In genomic region chr9:126613656-126614055, GRCh38 we compare ENCODE assay signal across 10 cellular contexts. TPM values are rescaled to one million over a fixed set of nuclear protein-coding genes. Genes with fewer than 3 reads are reported as not detected.
A peak's percentile ranks its signal among the peaks of the same experiment; 100 is the strongest.
DNase-seq lines count a peak whose midpoint lies in the region; ATAC-seq and TF ChIP-seq lines count a peak whose summit lies in the region.
"Had no signal": no experiment of that assay in that cellular context is flagged by ENCODE, and none has a peak within 500 bp of the region (broad histone marks: within the 10 kb centered on the region; RNA-seq: fewer than 3 reads in every experiment).

TSS of gene LMX1B (plus strand) at chr9:126613928. CDS start at chr9:126614450, 522 bp downstream.

- H3F3A ChIP-seq in smooth muscle cell (ENCODE audit: low read depth) = no peaks in the 10 kb centered on the region

- 3% methylated on average over 9 of the region's 59 CpGs for WGBS in smooth muscle cell (ENCODE audit: low lambda C conversion rate)

- H3K4me1 ChIP-seq in SJCRH30 (peaks cover 3% of the 10 kb centered on the region; the same call in 1 of the 2 replicates), smooth muscle cell (ENCODE audit: low read depth) (peaks cover 18% of the 10 kb centered on the region)
- H3K4me1 ChIP-seq: SJSA1 had no signal

- H3K4me3 ChIP-seq in SJCRH30 (peak within 1 kb of the TSS; percentile 87), foreskin fibroblast (ENCODE audit: low read depth in 1 of 2, low read length in 2 of 2) (no peak within 1 kb of the TSS), smooth muscle cell (no peak within 1 kb of the TSS)
- H3K4me3 ChIP-seq: SJSA1 had no signal

- no peaks in the 10 kb centered on the region for H3K36me3 ChIP-seq in SJCRH30
- no peaks in the 10 kb centered on the region for H3K36me3 ChIP-seq in smooth muscle cell (ENCODE audit: low read depth)
- H3K36me3 ChIP-seq: SJSA1 had no signal

- no peak within 1 kb of the TSS for H2AFZ ChIP-seq in smooth muscle cell (ENCODE audit: low read depth)

- TF ChIP-seq CTCF in foreskin fibroblast (IDR thresholded peaks at IDR 0.05; ENCODE audit: low read depth, low read length) (no peak), smooth muscle cell (IDR thresholded peaks at IDR 0.05; ENCODE audit: borderline replicate concordance, insufficient read depth, poor library complexity, severe bottlenecking) (no peak)

- DNase-seq in NCI-H1694 treated with DMSO at 0.1 percent for 48 hours (lab: John Stamatoyannopoulos, UW) = peak; percentile 10
- DNase-seq in NCI-H1694 (lab: John Stamatoyannopoulos, UW) = no peak
- DNase-seq in SJCRH30 = peak; percentile 87 to 88
- peak; percentile 52 to 80 for DNase-seq in foreskin fibroblast
- DNase-seq in smooth muscle cell (lab: John Stamatoyannopoulos, UW; ENCODE audit: unreplicated experiment) = no peak
- no peak for DNase-seq in activated gamma-delta T cell treated with Interleukin-2 at 50 U/mL for 16 hours

- no peaks in the 10 kb centered on the region for H4K20me1 ChIP-seq in smooth muscle cell (ENCODE audit: low read depth)

- H3K9ac ChIP-seq in smooth muscle cell (ENCODE audit: low read depth) = no peak within 1 kb of the TSS

- no peaks in the 10 kb centered on the region for H3K9me3 ChIP-seq in SJCRH30 (replicated peaks)
- no peaks in the 10 kb centered on the region for H3K9me3 ChIP-seq in smooth muscle cell (replicated peaks; ENCODE audit: low read depth)
- H3K9me3 ChIP-seq: SJSA1 had no signal

- H3K27me3 ChIP-seq in SJCRH30 (no peaks in the 10 kb centered on the region), smooth muscle cell (ENCODE audit: low read depth) (peaks cover 93% of the 10 kb centered on the region)

- H3K79me2 ChIP-seq in smooth muscle cell (ENCODE audit: low read depth) = no peaks in the 10 kb centered on the region

- no peak for ATAC-seq in GM21786 (IDR thresholded peaks at IDR 0.05; ENCODE audit: unreplicated experiment)
- ATAC-seq in GM18517 (IDR thresholded peaks at IDR 0.05; ENCODE audit: unreplicated experiment) = no peak

- H3K27ac ChIP-seq in SJCRH30 (peak within 1 kb of the TSS; percentile 48; the same call in 1 of the 2 replicates), smooth muscle cell (ENCODE audit: low read depth) (no peak within 1 kb of the TSS)
- H3K27ac ChIP-seq: SJSA1 had no signal

- peak within 1 kb of the TSS; percentile 67 for H3K4me2 ChIP-seq in smooth muscle cell

RNA-seq across cellular contexts. Expression of gene LMX1B, which starts in this region (rescaled TPM):
- total RNA-seq in SJCRH30 (2014; rRNA removed; shearing (Covaris generic)) = 10.3 and 12.2 TPM in 2 replicates
- not detected in 2 replicates for total RNA-seq in smooth muscle cell
- polyA plus RNA-seq in smooth muscle cell = not detected in 2 replicates
- total RNA-seq: myocyte, SJSA1 had no signal

Comparison
In these comparisons a context has a peak if more than half of its experiments do, and no peak if none do; other contexts are left out.
1. RNA of gene LMX1B (total RNA-seq): 10.3 to 12.2 TPM in SJCRH30; not detected in smooth muscle cell; every median in the first group is over 10 times any median in the second.
2. DNase-seq: peak in NCI-H1694 treated with DMSO at 0.1 percent for 48 hours (single experiment), SJCRH30 (2 of 2) and foreskin fibroblast (2 of 2); none in NCI-H1694 (single experiment), smooth muscle cell (single experiment) and activated gamma-delta T cell treated with Interleukin-2 at 50 U/mL for 16 hours (single experiment).